Comparison of ENCODE assay signal across 12 cellular contexts in the genomic region with DNA sequence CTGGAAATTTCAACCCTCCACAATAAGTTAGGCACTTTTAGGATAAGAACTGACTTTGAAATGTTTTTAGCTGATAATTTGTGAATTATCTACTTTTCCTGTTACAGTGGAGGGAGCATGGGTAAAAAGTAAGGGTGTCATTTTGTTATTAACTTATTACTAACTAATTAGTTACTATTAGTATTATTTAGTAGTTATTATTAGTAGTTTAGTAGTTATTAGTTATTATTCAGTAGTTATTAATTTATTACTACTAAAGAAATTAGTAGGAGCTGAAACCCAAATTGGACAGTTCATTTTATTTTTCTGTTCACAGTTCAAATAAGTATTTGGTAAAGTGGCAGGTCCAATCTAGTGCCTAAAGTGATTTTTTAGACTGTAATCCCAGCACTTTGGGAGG. TPM values are rescaled to one million over a fixed set of nuclear protein-coding genes. Genes with fewer than 3 reads are reported as not detected.
"Had no signal": no experiment of that assay in that cellular context is flagged by ENCODE, and none has a peak within 500 bp of the region (broad histone marks: within the 10 kb centered on the region; RNA-seq: fewer than 3 reads in every experiment).

No MANE protein-coding gene starts in this region.

- ATAC-seq: GM23338, HCT116 had no signal

- DNase-seq: GM23248, GOT3, H7, H9, HCEC 1CT, HFFc6 had no signal

- H2AFZ ChIP-seq: GM23248, GM23338 had no signal

- H3K27ac Mint-ChIP-seq: GM23338, H9, HFFc6 had no signal

- H3K4me3 Mint-ChIP-seq: GM23338, H9, HFFc6 had no signal

- H3K4me1 Mint-ChIP-seq: GM23338, H9 had no signal

- H3K9me3 Mint-ChIP-seq: GM23338, H9, HFFc6 had no signal

- H3K4me3 ChIP-seq: GM23248, GM23338, HAP-1 had no signal

- H3K4me2 ChIP-seq: GM23338 had no signal

- H3K4me1 ChIP-seq: HAP-1 had no signal

- H3K9ac ChIP-seq: GM23248 had no signal

- FAIRE-seq: H1, H54 had no signal

- H3K36me3 ChIP-seq: HAP-1 had no signal

- H3K27ac ChIP-seq: GM23248 had no signal

- H3K9me3 ChIP-seq: HAP-1 had no signal

RNA-seq across cellular contexts. Expression of gene ADH1A, which starts 5.4 kb away (rescaled TPM):
- total RNA-seq: GM23248, GM23338, H1, H4, H7, H9, HFFc6 had no signal
- polyA plus RNA-seq: GM23248, GM23338, H1 had no signal

RNA-seq across cellular contexts. Expression of gene ADH1B, which starts 35.8 kb away (rescaled TPM):
- total RNA-seq: GM23248, GM23338, H1, H4, H7, H9, HFFc6 had no signal
- polyA plus RNA-seq: GM23338, H1 had no signal
